33 cellular contexts compared by ENCODE assay signal in the genomic region with DNA sequence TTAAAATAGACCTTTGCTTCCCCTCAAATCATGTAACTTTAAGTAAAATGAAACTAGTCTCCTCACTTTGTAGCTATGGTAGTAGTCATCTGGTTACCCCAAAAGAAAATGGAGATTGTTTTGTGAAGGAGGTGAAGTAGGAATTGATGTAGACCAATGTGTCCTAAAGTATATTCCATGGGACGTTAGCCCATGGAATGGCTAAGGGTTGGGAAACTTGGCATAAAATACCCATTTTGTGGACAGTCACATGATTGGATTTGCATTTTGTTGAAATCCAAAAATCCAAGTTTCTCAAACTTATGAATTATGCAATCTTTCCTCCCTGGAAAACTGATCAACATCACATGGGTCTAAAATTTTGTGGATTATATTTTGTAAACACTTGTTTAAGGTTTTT.
"Had no signal": no experiment of that assay in that cellular context is flagged by ENCODE, and none has a peak within 500 bp of the region (broad histone marks: within the 10 kb centered on the region; RNA-seq: fewer than 3 reads in every experiment).

No MANE protein-coding gene starts in this region.

- H3K27me3 Mint-ChIP-seq: activated B cell treated with CpG ODN at 0.5 μM for 24 hours; activated T-helper 17 cell treated with anti-CD3 and anti-CD28 coated beads, Interleukin-2, amount 50 U/mL, for 72 hours; brain; central memory CD8-positive, alpha-beta T cell; T-helper 17 cell had no signal

- ATAC-seq: activated CD4-positive, CD25-positive, alpha-beta regulatory T cell treated with anti-CD3 and anti-CD28 coated beads, Interleukin-2, amount 50 U/mL, for 24 hours; activated CD8-positive, alpha-beta T cell treated with anti-CD3 and anti-CD28 coated beads for 36 hours; activated naive CD8-positive, alpha-beta T cell treated with anti-CD3 and anti-CD28 coated beads, Interleukin-2, amount 50 U/mL, for 24 hours; activated T-cell treated with anti-CD3 and anti-CD28 coated beads, Interleukin-2, amount 50 U/mL, for 4 hours; activated T-helper 17 cell treated with anti-CD3 and anti-CD28 coated beads, Interleukin-2, amount 50 U/mL, for 72 hours; T-helper 17 cell had no signal

- H3K9me3 Mint-ChIP-seq: activated CD8-positive, alpha-beta T cell treated with anti-CD3 and anti-CD28 coated beads for 36 hours; activated naive CD4-positive, alpha-beta T cell treated with anti-CD3 and anti-CD28 coated beads, Interleukin-2, amount 50 U/mL, for 24 hours had no signal

- H3K9me3 ChIP-seq: adrenal gland, esophagus squamous epithelium had no signal

- H3K36me3 Mint-ChIP-seq: activated naive CD8-positive, alpha-beta T cell treated with anti-CD3 and anti-CD28 coated beads for 36 hours; brain had no signal

- H3K27ac Mint-ChIP-seq: activated B cell treated with CpG ODN at 0.5 μM for 24 hours; activated CD8-positive, alpha-beta T cell treated with anti-CD3 and anti-CD28 coated beads for 36 hours; activated naive CD4-positive, alpha-beta T cell treated with anti-CD3 and anti-CD28 coated beads for 36 hours; activated naive CD4-positive, alpha-beta T cell treated with anti-CD3 and anti-CD28 coated beads, Interleukin-2, amount 50 U/mL, for 24 hours; activated naive CD8-positive, alpha-beta T cell treated with anti-CD3 and anti-CD28 coated beads for 36 hours; activated naive CD8-positive, alpha-beta T cell treated with anti-CD3 and anti-CD28 coated beads, Interleukin-2, amount 50 U/mL, for 24 hours; activated T-helper 17 cell treated with anti-CD3 and anti-CD28 coated beads, Interleukin-2, amount 50 U/mL, for 72 hours; brain; T-helper 17 cell; T-helper 2 cell treated with Interferon-gamma antibody and Interleukin-4, amounts not matched to agents 5 μg/mL and 100 μg/mL, for 36 hours had no signal

- DNase-seq: activated B cell treated with CpG ODN at 0.5 μM for 24 hours; activated CD4-positive, alpha-beta T cell treated with anti-CD3 and anti-CD28 coated beads for 48 hours; activated CD4-positive, alpha-beta T cell treated with anti-CD3 and anti-CD28 coated beads, Interleukin-2, amount 50 U/mL, for 1 hour; activated CD4-positive, alpha-beta T cell treated with anti-CD3 and anti-CD28 coated beads, Interleukin-2, amount 50 U/mL, for 48 hours; activated CD8-positive, alpha-beta memory T cell treated with anti-CD3 and anti-CD28 coated beads for 24 hours; activated CD8-positive, alpha-beta T cell treated with anti-CD3 and anti-CD28 coated beads for 36 hours; activated effector memory CD4-positive, alpha-beta T cell treated with Interleukin-2 at 50 U/mL for 16 hours; activated gamma-delta T cell treated with Interleukin-2 at 50 U/mL for 16 hours; activated naive CD4-positive, alpha-beta T cell treated with anti-CD3 and anti-CD28 coated beads for 36 hours; activated naive CD8-positive, alpha-beta T cell treated with anti-CD3 and anti-CD28 coated beads for 36 hours; activated naive CD8-positive, alpha-beta T cell treated with anti-CD3 and anti-CD28 coated beads, Interleukin-2, amount 50 U/mL, for 24 hours; activated T-cell treated with anti-CD3 and anti-CD28 coated beads, Interleukin-2, amount 50 U/mL, for 4 hours; adrenal gland; amygdala; aorta; effector CD8-positive, alpha-beta T cell; esophagus squamous epithelium; foreskin melanocyte; glutamatergic neuron; T-helper 1 cell; T-helper 17 cell; T1000; WERI-Rb-1 had no signal

- H3K4me1 Mint-ChIP-seq: activated B cell treated with CpG ODN at 0.5 μM for 24 hours; activated naive CD4-positive, alpha-beta T cell treated with anti-CD3 and anti-CD28 coated beads, Interleukin-2, amount 50 U/mL, for 24 hours; activated naive CD8-positive, alpha-beta T cell treated with anti-CD3 and anti-CD28 coated beads for 36 hours; activated naive CD8-positive, alpha-beta T cell treated with anti-CD3 and anti-CD28 coated beads, Interleukin-2, amount 50 U/mL, for 24 hours; activated T-helper 17 cell treated with anti-CD3 and anti-CD28 coated beads, Interleukin-2, amount 50 U/mL, for 72 hours; brain; central memory CD8-positive, alpha-beta T cell; T-helper 17 cell had no signal

- H3K4me1 ChIP-seq: adrenal gland, breast epithelium had no signal

- H3K27me3 ChIP-seq: adrenal gland, breast epithelium, cardiac muscle cell, esophagus squamous epithelium had no signal

- H3K36me3 ChIP-seq: adrenal gland, breast epithelium, cardiac muscle cell, esophagus squamous epithelium, WERI-Rb-1 had no signal

- H3K27ac ChIP-seq: adrenal gland, cardiac muscle cell, epithelial cell of prostate, WERI-Rb-1 had no signal

- H3K4me3 ChIP-seq: adrenal gland, breast epithelium, cardiac muscle cell, coronary artery, esophagus squamous epithelium had no signal

- H3K4me3 Mint-ChIP-seq: activated B cell treated with CpG ODN at 0.5 μM for 24 hours; activated CD8-positive, alpha-beta T cell treated with anti-CD3 and anti-CD28 coated beads for 36 hours; activated naive CD4-positive, alpha-beta T cell treated with anti-CD3 and anti-CD28 coated beads for 36 hours; activated naive CD4-positive, alpha-beta T cell treated with anti-CD3 and anti-CD28 coated beads, Interleukin-2, amount 50 U/mL, for 24 hours; activated naive CD8-positive, alpha-beta T cell treated with anti-CD3 and anti-CD28 coated beads for 36 hours; activated naive CD8-positive, alpha-beta T cell treated with anti-CD3 and anti-CD28 coated beads, Interleukin-2, amount 50 U/mL, for 24 hours; activated T-cell treated with anti-CD3 and anti-CD28 coated beads, Interleukin-2, amount 50 U/mL, for 4 hours; activated T-helper 17 cell treated with anti-CD3 and anti-CD28 coated beads, Interleukin-2, amount 50 U/mL, for 72 hours; brain; central memory CD8-positive, alpha-beta T cell; T-helper 17 cell; T-helper 2 cell treated with Interferon-gamma antibody and Interleukin-4, amounts not matched to agents 5 μg/mL and 100 μg/mL, for 36 hours had no signal
